ENCODE assay signal across 8 cellular contexts in genomic region chr7:75565129-75565528, GRCh38.
A peak's percentile ranks its signal among the peaks of the same experiment; 100 is the strongest.
DNase-seq lines count a peak whose midpoint lies in the region; ATAC-seq and TF ChIP-seq lines count a peak whose summit lies in the region.

No MANE protein-coding gene starts in this region.

- H3K27ac Mint-ChIP-seq in activated CD4-positive, alpha-beta T cell treated with anti-CD3 and anti-CD28 coated beads, Interleukin-2, amount 10 ng/mL, durations not matched to agents 7 days and 5 days = peak overlapping the region; percentile 62
- H3K27ac Mint-ChIP-seq in brain = peak overlapping the region in 4 of 5 experiments; percentile 62 to 93 (median 87)
- peak overlapping the region; percentile 90 for H3K27ac Mint-ChIP-seq in type B pancreatic cell

- POLR2A ChIA-PET in activated CD4-positive, alpha-beta T cell treated with anti-CD3 and anti-CD28 coated beads, Interleukin-2, amount 10 ng/mL, durations not matched to agents 7 days and 5 days (lab: Charles Lee) = no interaction called here

- H3K4me3 Mint-ChIP-seq in activated CD4-positive, alpha-beta T cell treated with anti-CD3 and anti-CD28 coated beads, Interleukin-2, amount 10 ng/mL, durations not matched to agents 7 days and 5 days = no peak overlapping the region
- H3K4me3 Mint-ChIP-seq in brain (peak overlapping the region in 1 of 5 experiments; percentile 40), type B pancreatic cell (peak overlapping the region; percentile 71)

- no peaks in the 10 kb centered on the region for H3K27me3 Mint-ChIP-seq in activated CD4-positive, alpha-beta T cell treated with anti-CD3 and anti-CD28 coated beads, Interleukin-2, amount 10 ng/mL, durations not matched to agents 7 days and 5 days
- H3K27me3 Mint-ChIP-seq in brain = no peaks in the 10 kb centered on the region
- no peaks in the 10 kb centered on the region for H3K27me3 Mint-ChIP-seq in type B pancreatic cell

- ATAC-seq in HG02852 (IDR thresholded peaks at IDR 0.05; ENCODE audit: unreplicated experiment) = no peak
- ATAC-seq in GM19452 (IDR thresholded peaks at IDR 0.05; ENCODE audit: unreplicated experiment) = no peak

- no peak for DNase-seq in activated CD4-positive, alpha-beta T cell treated with anti-CD3 and anti-CD28 coated beads, Interleukin-2, amount 10 ng/mL, durations not matched to agents 7 days and 5 days
- no peak for DNase-seq in activated CD4-positive, alpha-beta T cell treated with anti-CD3 and anti-CD28 coated beads for 1 hour
- DNase-seq in kidney glomerular epithelial cell (lab: John Stamatoyannopoulos, UW) = peak; percentile 94
- DNase-seq in type B pancreatic cell (ENCODE audit: extremely low spot score, unreplicated experiment) = peak; percentile 77
- DNase-seq in activated CD4-positive, alpha-beta T cell treated with anti-CD3 and anti-CD28 coated beads, Interleukin-2, amount 50 U/mL, for 48 hours = no peak

- TF ChIP-seq CTCF in brain (conservative IDR thresholded peaks at IDR 0.05) = no peak
- TF ChIP-seq CTCF in type B pancreatic cell (conservative IDR thresholded peaks at IDR 0.05) = no peak

- H3K4me1 Mint-ChIP-seq in activated CD4-positive, alpha-beta T cell treated with anti-CD3 and anti-CD28 coated beads, Interleukin-2, amount 10 ng/mL, durations not matched to agents 7 days and 5 days = peaks cover 1% of the 10 kb centered on the region
- H3K4me1 Mint-ChIP-seq in brain (peaks cover 18% of the 10 kb centered on the region), type B pancreatic cell (ENCODE audit: unreplicated experiment) (peaks cover 9% of the 10 kb centered on the region)

- peaks cover 13% of the 10 kb centered on the region for H3K9me3 Mint-ChIP-seq in activated CD4-positive, alpha-beta T cell treated with anti-CD3 and anti-CD28 coated beads, Interleukin-2, amount 10 ng/mL, durations not matched to agents 7 days and 5 days
- H3K9me3 Mint-ChIP-seq in brain = no peaks in the 10 kb centered on the region
- no peaks in the 10 kb centered on the region for H3K9me3 Mint-ChIP-seq in type B pancreatic cell

- H3K36me3 Mint-ChIP-seq in activated CD4-positive, alpha-beta T cell treated with anti-CD3 and anti-CD28 coated beads, Interleukin-2, amount 10 ng/mL, durations not matched to agents 7 days and 5 days (ENCODE audit: low read depth) = peaks cover 3% of the 10 kb centered on the region
- H3K36me3 Mint-ChIP-seq in brain (peaks cover 87% of the 10 kb centered on the region), type B pancreatic cell (peaks cover 15% of the 10 kb centered on the region)

- CTCF ChIA-PET in activated CD4-positive, alpha-beta T cell treated with anti-CD3 and anti-CD28 coated beads, Interleukin-2, amount 10 ng/mL, durations not matched to agents 7 days and 5 days (lab: Charles Lee) = interaction anchor here (0.7 to 1.9 kb wide), 5 partner anchors 10 to 198 kb away, joined by 3 to 5 read pairs (median 3); no protein-coding TSS in a partner anchor

Comparison
In these comparisons a context has a peak if more than half of its experiments do, and no peak if none do; other contexts are left out.
1. DNase-seq: peak in kidney glomerular epithelial cell (single experiment) and type B pancreatic cell (single experiment); none in activated CD4-positive, alpha-beta T cell treated with anti-CD3 and anti-CD28 coated beads, Interleukin-2, amount 10 ng/mL, durations not matched to agents 7 days and 5 days (single experiment), activated CD4-positive, alpha-beta T cell treated with anti-CD3 and anti-CD28 coated beads for 1 hour (single experiment) and activated CD4-positive, alpha-beta T cell treated with anti-CD3 and anti-CD28 coated beads, Interleukin-2, amount 50 U/mL, for 48 hours (0 of 2).
2. Peak in every context shown above with its lines, with median percentiles within 50 percentile points of each other: H3K27ac Mint-ChIP-seq.